In genomic region chr9:130183133-130183762, GRCh38 we compare ENCODE assay signal across 9 cellular contexts. TPM values are rescaled to one million over a fixed set of nuclear protein-coding genes. Genes with fewer than 3 reads are reported as not detected.
DNase-seq lines count a peak whose midpoint lies in the region; ATAC-seq and TF ChIP-seq lines count a peak whose summit lies in the region.
"Had no signal": no experiment of that assay in that cellular context is flagged by ENCODE, and none has a peak within 500 bp of the region (broad histone marks: within the 10 kb centered on the region; RNA-seq: fewer than 3 reads in every experiment).

No MANE protein-coding gene starts in this region.

- intact Hi-C loops in prostate gland (cut with DNase I), result no loop called here

- H3K79me2 ChIP-seq in SK-N-SH (ENCODE audit: insufficient read depth), result peaks cover 96% of the 10 kb centered on the region

- peaks cover 37% of the 10 kb centered on the region for H3F3A ChIP-seq in SK-N-SH (replicated peaks; ENCODE audit: insufficient read depth)

- peak overlapping the region; percentile 52 to 88 for H3K27ac ChIP-seq in SK-N-SH (ENCODE audit: low read depth in 2 of 2, low read length in 1 of 2)
- H3K27ac ChIP-seq in prostate gland, result peak overlapping the region; percentile 75 to 83

- H3K9ac ChIP-seq in SK-N-SH, result peak overlapping the region; percentile 52; the same call in 1 of the 2 replicates

- H3K4me3 ChIP-seq in SK-N-SH (ENCODE audit: low read depth in 2 of 2, low read length in 1 of 2), result peak overlapping the region in 1 of 2 experiments; percentile 40; a peak in 2 of 4 replicates
- H3K4me3 ChIP-seq in fibroblast of villous mesenchyme (ENCODE audit: low read depth, low read length), result peak overlapping the region; percentile 15
- H3K4me3 ChIP-seq in prostate gland, result no peak overlapping the region

- DNase-seq in ELF-1 (ENCODE audit: low read depth, low spot score) (peak; percentile 70), SK-N-SH (peak; percentile 72), fibroblast of villous mesenchyme (ENCODE audit: low read depth) (peak; percentile 56), prostate gland (ENCODE audit: low spot score) (no peak), NCI-H2171 (lab: John Stamatoyannopoulos, UW) (no peak)
- no peak for DNase-seq in effector CD4-positive, alpha-beta T cell
- DNase-seq: activated naive CD8-positive, alpha-beta T cell treated with anti-CD3 and anti-CD28 coated beads, Interleukin-2, amount 10 ng/mL, durations not matched to agents 7 days and 5 days had no signal

- TF ChIP-seq POLR2A in prostate gland (IDR thresholded peaks at IDR 0.05), result no peak

- TF ChIP-seq CTCF in SK-N-SH (IDR thresholded peaks at IDR 0.05) (no peak), fibroblast of villous mesenchyme (IDR thresholded peaks at IDR 0.05; ENCODE audit: insufficient read depth, low read depth, low read length) (no peak), prostate gland (IDR thresholded peaks at IDR 0.05) (no peak)

- no peak overlapping the region for H2AFZ ChIP-seq in SK-N-SH (ENCODE audit: low read depth)

- 23% methylated on average over 7 of the region's 7 CpGs for WGBS in SK-N-SH (ENCODE audit: low lambda C conversion rate)
- WGBS in prostate gland, result 24% methylated on average over 7 of the region's 7 CpGs

- H3K9me3 ChIP-seq in SK-N-SH, result no peaks in the 10 kb centered on the region
- no peaks in the 10 kb centered on the region for H3K9me3 ChIP-seq in prostate gland

- H3K4me2 ChIP-seq in SK-N-SH, result peak overlapping the region; percentile 76

- no peaks in the 10 kb centered on the region for H3K9me2 ChIP-seq in SK-N-SH

- TF ChIP-seq EP300 in SK-N-SH (IDR thresholded peaks at IDR 0.05; ENCODE audit: borderline replicate concordance in 1 of 2, low read depth in 1 of 2, low read length in 1 of 2), result peak in 1 of 2 experiments; percentile 47; a peak in 1 of 4 replicates

- CTCF ChIA-PET in SK-N-SH (lab: Yijun Ruan, JAX), result interaction anchor here (0.7 to 1.3 kb wide), 2 partner anchors 53 to 75 kb away, joined by 3 to 4 read pairs; no protein-coding TSS in a partner anchor

- H4K20me1 ChIP-seq in SK-N-SH (ENCODE audit: insufficient read depth), result peaks cover 77% of the 10 kb centered on the region

- POLR2A ChIA-PET in SK-N-SH (lab: Yijun Ruan, JAX), result no interaction called here

- peaks cover 0 to 2% of the 10 kb centered on the region in 2 experiments for H3K36me3 ChIP-seq in SK-N-SH (replicated peaks in 1 of 2; ENCODE audit: control insufficient read depth in 1 of 2, insufficient read depth in 2 of 2, low read length in 1 of 2)
- H3K36me3 ChIP-seq in prostate gland, result no peaks in the 10 kb centered on the region

- no peak for ATAC-seq in GM19397 (IDR thresholded peaks at IDR 0.05; ENCODE audit: unreplicated experiment)
- no peak for ATAC-seq in GM19324 (IDR thresholded peaks at IDR 0.05; ENCODE audit: low FRiP score, unreplicated experiment)

- H3K27me3 ChIP-seq in SK-N-SH (ENCODE audit: insufficient read depth) (no peaks in the 10 kb centered on the region), prostate gland (replicated peaks; ENCODE audit: insufficient read depth) (no peaks in the 10 kb centered on the region)

- no peak; the same call in 1 of the 2 replicates for TF ChIP-seq RAD21 in SK-N-SH (IDR thresholded peaks at IDR 0.05; ENCODE audit: low read length)

- H3K4me1 ChIP-seq in SK-N-SH (ENCODE audit: control insufficient read depth in 1 of 2, insufficient read depth in 2 of 2, low read depth in 1 of 2, low read length in 1 of 2) (peaks cover 43% of the 10 kb centered on the region in 2 experiments; a peak in 3 of 4 replicates), prostate gland (replicated peaks) (peaks cover 6% of the 10 kb centered on the region)

TF ChIP-seq in SK-N-SH, 30 proteins besides CTCF, POLR2A, EP300 and RAD21 (continues in another document):
- no peak for TF ChIP-seq SIN3A (IDR thresholded peaks at IDR 0.05; ENCODE audit: borderline replicate concordance, low read depth, low read length)
- no peak for TF ChIP-seq FOXJ3 (CRISPR knock-in tag; IDR thresholded peaks at IDR 0.05)
- no peak for TF ChIP-seq USF2 (IDR thresholded peaks at IDR 0.05; ENCODE audit: borderline replicate concordance, low read depth, low read length)
- TF ChIP-seq MAX (IDR thresholded peaks at IDR 0.05; ENCODE audit: low read depth), result peak; percentile 82
- TF ChIP-seq GATA2 (CRISPR knock-in tag; IDR thresholded peaks at IDR 0.05), result no peak
- 0 out of 2 replicates have a peak, but pooled peaks have one; percentile 28 for TF ChIP-seq RCOR1 (IDR thresholded peaks at IDR 0.05; ENCODE audit: low read length)
- TF ChIP-seq NFIC (IDR thresholded peaks at IDR 0.05; ENCODE audit: borderline replicate concordance), result peak; percentile 69
- no peak for TF ChIP-seq GABPA (IDR thresholded peaks at IDR 0.05; ENCODE audit: low read depth)
- no peak for TF ChIP-seq EZH2phosphoT487 (IDR thresholded peaks at IDR 0.05; ENCODE audit: borderline replicate concordance, low read depth)
- TF ChIP-seq PBX3 (IDR thresholded peaks at IDR 0.05), result peak; percentile 41; the same call in 1 of the 2 replicates
- no peak for TF ChIP-seq JUND (IDR thresholded peaks at IDR 0.05)
- TF ChIP-seq MXI1 (IDR thresholded peaks at IDR 0.05; ENCODE audit: low read depth, low read length), result no peak
- TF ChIP-seq MEF2A (IDR thresholded peaks at IDR 0.05; ENCODE audit: borderline replicate concordance, low read depth), result no peak
- TF ChIP-seq TAF1 (IDR thresholded peaks at IDR 0.05; ENCODE audit: borderline replicate concordance, low read depth, low read length), result no peak
- TF ChIP-seq, protein P1, sequence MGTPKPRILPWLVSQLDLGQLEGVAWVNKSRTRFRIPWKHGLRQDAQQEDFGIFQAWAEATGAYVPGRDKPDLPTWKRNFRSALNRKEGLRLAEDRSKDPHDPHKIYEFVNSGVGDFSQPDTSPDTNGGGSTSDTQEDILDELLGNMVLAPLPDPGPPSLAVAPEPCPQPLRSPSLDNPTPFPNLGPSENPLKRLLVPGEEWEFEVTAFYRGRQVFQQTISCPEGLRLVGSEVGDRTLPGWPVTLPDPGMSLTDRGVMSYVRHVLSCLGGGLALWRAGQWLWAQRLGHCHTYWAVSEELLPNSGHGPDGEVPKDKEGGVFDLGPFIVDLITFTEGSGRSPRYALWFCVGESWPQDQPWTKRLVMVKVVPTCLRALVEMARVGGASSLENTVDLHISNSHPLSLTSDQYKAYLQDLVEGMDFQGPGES (IDR thresholded peaks at IDR 0.05; ENCODE audit: low read depth, low read length), result no peak
- no peak for TF ChIP-seq USF1 (IDR thresholded peaks at IDR 0.05; ENCODE audit: borderline replicate concordance, low read depth)
- no peak for TF ChIP-seq CHD2 (IDR thresholded peaks at IDR 0.05; ENCODE audit: low read length, partially characterized antibody)
- TF ChIP-seq RXRA (IDR thresholded peaks at IDR 0.05; ENCODE audit: borderline replicate concordance, low read depth), result no peak; the same call in 1 of the 2 replicates

RNA-seq across cellular contexts. Expression of gene NCS1, which starts 11.0 kb away (rescaled TPM):
- 40.6 and 52.9 TPM in 2 replicates for polyA plus RNA-seq in SK-N-SH (2012; rRNA removed)
- polyA plus RNA-seq in SK-N-SH (2012; cell fraction: cytosol; rRNA removed), result 30.8 and 37.3 TPM in 2 replicates
- polyA plus RNA-seq in SK-N-SH (2012; cell fraction: nucleus; rRNA removed), result 21.5 and 23.7 TPM in 2 replicates
- 30.0 and 42.7 TPM in 2 replicates for total RNA-seq in fibroblast of villous mesenchyme
- total RNA-seq in prostate gland, result 10 to 100 TPM; 19.1 to 28.5 TPM

Comparison
In these comparisons a context has a peak if more than half of its experiments do, and no peak if none do; other contexts are left out.
1. DNase-seq: peak in ELF-1 (single experiment), SK-N-SH (single experiment) and fibroblast of villous mesenchyme (single experiment); none in prostate gland (single experiment), NCI-H2171 (single experiment) and effector CD4-positive, alpha-beta T cell (single experiment).